9 cellular contexts compared by ENCODE assay signal in the genomic region with DNA sequence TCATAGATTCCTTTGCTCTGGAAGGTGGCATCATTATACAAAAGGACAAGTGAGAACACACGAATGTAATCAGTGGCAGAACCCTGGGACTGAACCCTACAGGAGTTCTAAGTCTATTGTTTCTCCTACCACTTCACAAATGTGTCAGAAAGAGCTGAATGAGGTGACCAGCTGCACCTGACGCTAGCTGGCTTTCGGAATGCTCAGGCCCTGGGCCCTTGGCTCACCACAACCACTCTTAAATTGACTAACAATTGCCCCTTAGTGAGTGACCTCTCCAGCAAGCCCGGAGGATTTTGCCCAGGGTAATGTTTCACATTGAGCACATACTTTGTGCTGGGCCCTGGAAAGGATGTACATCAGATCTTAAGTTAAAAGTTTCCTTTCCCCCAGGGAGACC. TPM values are rescaled to one million over a fixed set of nuclear protein-coding genes. Genes with fewer than 3 reads are reported as not detected.
DNase-seq lines count a peak whose midpoint lies in the region; ATAC-seq, FAIRE-seq and TF ChIP-seq lines count a peak whose summit lies in the region.
"Had no signal": no experiment of that assay in that cellular context is flagged by ENCODE, and none has a peak within 500 bp of the region (broad histone marks: within the 10 kb centered on the region; RNA-seq: fewer than 3 reads in every experiment).

No MANE protein-coding gene starts in this region.

- no peak for FAIRE-seq in RCC 7860 (lab: Jason Lieb, UNC)

- H3K9me3 Mint-ChIP-seq in H9 = no peaks in the 10 kb centered on the region
- H3K9me3 Mint-ChIP-seq in activated CD8-positive, alpha-beta T cell treated with anti-CD3 and anti-CD28 coated beads for 36 hours = no peaks in the 10 kb centered on the region

- DNase-seq in H9 (peak; percentile 71), right atrium auricular region (ENCODE audit: low spot score) (no peak), retinal pigment epithelial cell (ENCODE audit: low read depth) (no peak), RCC 7860 (ENCODE audit: low spot score) (no peak), NCI-H82 treated with DMSO at 0.1 percent for 48 hours (lab: John Stamatoyannopoulos, UW; ENCODE audit: unreplicated experiment) (no peak), AG08396 (ENCODE audit: low spot score) (no peak), cortex of kidney (lab: John Stamatoyannopoulos, UW) (no peak)
- DNase-seq in activated CD8-positive, alpha-beta T cell treated with anti-CD3 and anti-CD28 coated beads for 36 hours = no peak
- DNase-seq: activated CD4-positive, alpha-beta T cell treated with anti-CD3 and anti-CD28 coated beads, Interleukin-2, amount 50 U/mL, for 4 hours had no signal

- H2BK15ac ChIP-seq in H9 (ENCODE audit: low read depth, low read length) = no peak overlapping the region

- no peaks in the 10 kb centered on the region for H3K27me3 ChIP-seq in H9 (ENCODE audit: insufficient read depth, low read length)
- no peaks in the 10 kb centered on the region for H3K27me3 ChIP-seq in right atrium auricular region

- H3K9ac ChIP-seq in H9 (ENCODE audit: extremely low read depth, insufficient read length, low read length) = no peak overlapping the region

- H2AFZ ChIP-seq in H9 (ENCODE audit: low read length) = no peak overlapping the region

- no peak overlapping the region for H3K14ac ChIP-seq in H9 (ENCODE audit: insufficient read depth, low read length)

- H2AK5ac ChIP-seq in H9 (ENCODE audit: insufficient read length, low read length) = no peak overlapping the region

- H4K91ac ChIP-seq in H9 (ENCODE audit: insufficient read length, low read depth, low read length) = no peak overlapping the region

- H3K23me2 ChIP-seq in H9 (ENCODE audit: insufficient read length, low read depth, low read length, poor library complexity, severe bottlenecking) = peaks cover 8% of the 10 kb centered on the region

- no peaks in the 10 kb centered on the region for H4K20me1 ChIP-seq in H9 (ENCODE audit: control insufficient read depth, insufficient read depth, insufficient read length)

- H3K18ac ChIP-seq in H9 (ENCODE audit: insufficient read length, low read depth, low read length) = no peak overlapping the region

- WGBS in H9 (ENCODE audit: extremely low coverage, insufficient read length, low lambda C conversion rate) = no CpG with 5 or more reads among the region's 4 CpGs

- no peak for ATAC-seq in activated CD8-positive, alpha-beta T cell treated with anti-CD3 and anti-CD28 coated beads for 36 hours

- no peaks in the 10 kb centered on the region; a peak in 1 of 7 replicates for H3K36me3 Mint-ChIP-seq in H9 (ENCODE audit: insufficient read depth in 1 of 3, low read depth in 3 of 3)
- H3K36me3 Mint-ChIP-seq in activated CD8-positive, alpha-beta T cell treated with anti-CD3 and anti-CD28 coated beads for 36 hours (ENCODE audit: low read depth) = no peaks in the 10 kb centered on the region

- peaks cover 4% of the 10 kb centered on the region for H3K27me3 Mint-ChIP-seq in H9 (ENCODE audit: low read depth)
- peaks cover 21% of the 10 kb centered on the region for H3K27me3 Mint-ChIP-seq in activated CD8-positive, alpha-beta T cell treated with anti-CD3 and anti-CD28 coated beads for 36 hours

- H3K4me2 ChIP-seq in H9 (ENCODE audit: insufficient read depth, insufficient read length, low read length) = peak overlapping the region; percentile 66

- H3K9me3 ChIP-seq in H9 (ENCODE audit: control insufficient read depth, low read depth, low read length) (no peaks in the 10 kb centered on the region), right atrium auricular region (no peaks in the 10 kb centered on the region)

- no peak overlapping the region for H4K8ac ChIP-seq in H9 (replicated peaks; ENCODE audit: insufficient read length, low read depth, low read length)

- peaks cover 3% of the 10 kb centered on the region; the same call in 1 of the 2 replicates for H3K4me1 ChIP-seq in H9 (ENCODE audit: insufficient read depth, low read length)
- peaks cover 0 to 18% of the 10 kb centered on the region in 2 donors for H3K4me1 ChIP-seq in right atrium auricular region

- H3K4me3 ChIP-seq in right atrium auricular region (peak overlapping the region in 1 of 2 donors; percentile 61), retinal pigment epithelial cell (ENCODE audit: low read length) (peak overlapping the region; percentile 93)

- intact Hi-C loops in activated CD8-positive, alpha-beta T cell treated with anti-CD3 and anti-CD28 coated beads for 36 hours (cut with micrococcal nuclease) = no loop called here

- no peaks in the 10 kb centered on the region for H3K36me3 ChIP-seq in right atrium auricular region

- no peaks in the 10 kb centered on the region for H3K79me2 ChIP-seq in H9 (ENCODE audit: insufficient read depth, low read length)

- H3K56ac ChIP-seq in H9 (ENCODE audit: insufficient read length, low read depth, low read length) = no peak overlapping the region

- no peak overlapping the region for H4K5ac ChIP-seq in H9 (ENCODE audit: insufficient read length, low read depth, low read length)

- H3K4me1 Mint-ChIP-seq in H9 = peaks cover 30 to 38% of the 10 kb centered on the region in 2 experiments
- H3K4me1 Mint-ChIP-seq in activated CD8-positive, alpha-beta T cell treated with anti-CD3 and anti-CD28 coated beads for 36 hours (ENCODE audit: low read depth) = peaks cover 4% of the 10 kb centered on the region

- CTCF ChIA-PET in activated CD8-positive, alpha-beta T cell treated with anti-CD3 and anti-CD28 coated beads for 36 hours (lab: Charles Lee) = no interaction called here

- H3K4ac ChIP-seq in H9 (ENCODE audit: low read depth, low read length) = no peak overlapping the region

- no peak overlapping the region for H2BK120ac ChIP-seq in H9 (ENCODE audit: low read depth, low read length, poor library complexity, severe bottlenecking)

- TF ChIP-seq CTCF in H9 (conservative IDR thresholded peaks at IDR 0.05) (no peak), right atrium auricular region (IDR thresholded peaks at IDR 0.05) (no peak), retinal pigment epithelial cell (conservative IDR thresholded peaks at IDR 0.05; ENCODE audit: low read depth, low read length) (no peak)
- no peak for TF ChIP-seq CTCF in activated CD8-positive, alpha-beta T cell treated with anti-CD3 and anti-CD28 coated beads for 36 hours (IDR thresholded peaks at IDR 0.05)

- H3K27ac ChIP-seq in H9 (ENCODE audit: insufficient read length, low read depth, low read length) (no peak overlapping the region), right atrium auricular region (peak overlapping the region; percentile 90 to 91)

- no peak overlapping the region for H3K23ac ChIP-seq in H9 (ENCODE audit: insufficient read length, low read depth, low read length)

- H2BK5ac ChIP-seq in H9 (ENCODE audit: insufficient read length, low read length) = no peak overlapping the region

- H3K79me1 ChIP-seq in H9 (ENCODE audit: insufficient read depth, low read depth, low read length, poor library complexity, severe bottlenecking) = no peaks in the 10 kb centered on the region

- no peak overlapping the region for H2BK20ac ChIP-seq in H9 (ENCODE audit: low read depth, low read length, poor library complexity, severe bottlenecking)

- no peak overlapping the region for H3T11ph ChIP-seq in H9 (ENCODE audit: low read length)

- no peak overlapping the region for H2BK12ac ChIP-seq in H9 (ENCODE audit: insufficient read length, low read depth, low read length)

- peak overlapping the region; percentile 93 to 95 for H3K4me3 Mint-ChIP-seq in H9
- peak overlapping the region; percentile 85 for H3K4me3 Mint-ChIP-seq in activated CD8-positive, alpha-beta T cell treated with anti-CD3 and anti-CD28 coated beads for 36 hours

- H3K27ac Mint-ChIP-seq in H9 = peak overlapping the region; percentile 96 to 98 (median 98); a peak in 6 of 7 replicates
- no peak overlapping the region for H3K27ac Mint-ChIP-seq in activated CD8-positive, alpha-beta T cell treated with anti-CD3 and anti-CD28 coated beads for 36 hours

- POLR2A ChIA-PET in activated CD8-positive, alpha-beta T cell treated with anti-CD3 and anti-CD28 coated beads for 36 hours (lab: Charles Lee) = no interaction called here

RNA-seq across cellular contexts. Expression of a gene that starts 41.2 kb away (rescaled TPM):
- 16.2 and 16.6 TPM in 2 replicates for total RNA-seq in H9 (2021)
- under 1 TPM; 0.20 to 0.38 TPM for total RNA-seq in activated CD8-positive, alpha-beta T cell treated with anti-CD3 and anti-CD28 coated beads for 36 hours
- total RNA-seq in right atrium auricular region = 10 to 100 TPM in 1 of 2 donors, 1 to 10 TPM in 1; 7.9 to 19.2 TPM

Comparison
In these comparisons a context has a peak if more than half of its experiments do, and no peak if none do; other contexts are left out.
1. RNA of a gene that starts 41.2 kb away (total RNA-seq): 7.9 to 19.2 TPM in right atrium auricular region and 16.2 to 16.6 TPM in H9; 0.20 to 0.38 TPM in activated CD8-positive, alpha-beta T cell treated with anti-CD3 and anti-CD28 coated beads for 36 hours; every median in the first group is over 4 times any median in the second.